7 cellular contexts compared by ENCODE assay signal in the genomic region with DNA sequence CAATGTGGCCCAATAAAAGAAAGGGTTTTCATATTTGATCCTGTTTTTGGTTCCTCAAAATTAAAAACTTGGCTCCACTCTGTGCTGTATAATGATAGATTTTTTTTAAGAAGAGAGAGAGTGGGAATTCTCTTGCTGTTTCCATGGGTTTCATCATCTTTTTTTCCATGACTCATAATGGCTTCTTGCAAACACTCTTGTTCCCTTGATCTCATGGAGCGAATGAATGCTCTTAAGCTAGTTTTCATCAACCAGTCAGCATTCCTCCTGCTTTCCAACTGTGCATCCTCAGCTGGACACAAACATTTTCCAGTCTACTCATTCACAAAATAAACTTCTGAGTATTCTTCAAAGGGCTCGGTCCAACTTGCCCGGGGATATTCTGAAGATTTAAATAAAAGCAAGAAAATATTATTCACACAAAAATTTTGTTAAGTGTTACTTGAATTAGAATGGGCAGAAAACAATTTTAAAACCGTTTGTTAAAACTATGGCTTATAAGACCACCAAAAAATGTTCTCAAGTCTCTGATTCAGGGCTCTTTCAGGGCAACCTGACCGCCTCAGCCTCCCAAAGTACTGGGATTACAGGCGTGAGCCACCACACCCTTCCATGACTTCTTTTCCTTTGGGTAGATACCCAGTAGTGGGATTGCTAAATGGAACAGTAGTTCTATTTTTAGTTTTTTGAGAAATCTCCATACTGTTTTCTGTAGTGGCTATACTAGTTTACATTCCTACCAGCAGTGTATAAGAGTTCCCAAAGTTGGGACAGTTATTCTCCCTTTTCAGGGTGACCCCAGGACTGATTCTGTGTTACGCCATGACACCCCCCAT.
DNase-seq lines count a peak whose midpoint lies in the region; ATAC-seq and TF ChIP-seq lines count a peak whose summit lies in the region.

No MANE protein-coding gene starts in this region.

- H3K27me3 Mint-ChIP-seq in GM23338 (ENCODE audit: insufficient read depth, low read depth, poor library complexity), result no peaks in the 10 kb centered on the region

- POLR2A ChIA-PET in SK-N-SH (lab: Yijun Ruan, JAX), result no interaction called here

- H4K20me1 ChIP-seq in GM23338 (replicated peaks; ENCODE audit: insufficient read depth) (no peaks in the 10 kb centered on the region), SK-N-SH (ENCODE audit: insufficient read depth) (no peaks in the 10 kb centered on the region)

- H3K9ac ChIP-seq in SK-N-SH, result 0 out of 2 replicates have a peak overlapping the region, but pooled peaks have one; percentile 13

- no peaks in the 10 kb centered on the region for H3K27me3 ChIP-seq in GM23338 (ENCODE audit: insufficient read depth)
- H3K27me3 ChIP-seq in SK-N-SH (ENCODE audit: insufficient read depth), result no peaks in the 10 kb centered on the region

- H3K4me1 ChIP-seq in GM23338 (ENCODE audit: insufficient read depth) (no peaks in the 10 kb centered on the region; the same call in 1 of the 2 replicates), SK-N-SH (ENCODE audit: control insufficient read depth in 1 of 2, insufficient read depth in 2 of 2, low read depth in 1 of 2, low read length in 1 of 2) (0 out of 4 replicates have a peak, but pooled peaks cover 0 to 4% of the 10 kb centered on the region in 2 experiments)

- H2AFZ ChIP-seq in GM23338, result no peak overlapping the region
- peak overlapping the region; percentile 66 for H2AFZ ChIP-seq in SK-N-SH (ENCODE audit: low read depth)

- DNase-seq in GM23338 (ENCODE audit: low spot score) (no peak), SK-N-SH (no peak), fibroblast of the conjunctiva (ENCODE audit: low read depth) (peak; percentile 98), renal cortical epithelial cell (ENCODE audit: low read depth) (peak; percentile 96), NCI-H345 treated with DMSO at 0.1 percent for 48 hours (lab: John Stamatoyannopoulos, UW; ENCODE audit: unreplicated experiment) (no peak)

- H3K27ac ChIP-seq in GM23338 (ENCODE audit: low read depth) (no peak overlapping the region), SK-N-SH (ENCODE audit: low read depth in 2 of 2, low read length in 1 of 2) (peak overlapping the region in 1 of 2 experiments; percentile 90; a peak in 2 of 4 replicates)

- no peak; a peak in 1 of 4 replicates for TF ChIP-seq EP300 in SK-N-SH (IDR thresholded peaks at IDR 0.05; ENCODE audit: borderline replicate concordance in 1 of 2, low read depth in 1 of 2, low read length in 1 of 2)

- no peaks in the 10 kb centered on the region for H3K36me3 Mint-ChIP-seq in GM23338 (ENCODE audit: low read depth)

- H3K9me3 Mint-ChIP-seq in GM23338, result no peaks in the 10 kb centered on the region

- WGBS in SK-N-SH (ENCODE audit: low lambda C conversion rate), result 79% methylated on average over 7 of the region's 7 CpGs

- no peak overlapping the region for H3K4me3 Mint-ChIP-seq in GM23338

- H3F3A ChIP-seq in GM23338 (replicated peaks; ENCODE audit: low read depth), result no peaks in the 10 kb centered on the region
- H3F3A ChIP-seq in SK-N-SH (replicated peaks; ENCODE audit: insufficient read depth), result no peaks in the 10 kb centered on the region

- H3K4me1 Mint-ChIP-seq in GM23338, result no peaks in the 10 kb centered on the region

- no peak overlapping the region for H3K4me2 ChIP-seq in GM23338
- H3K4me2 ChIP-seq in SK-N-SH, result no peak overlapping the region

- CTCF ChIA-PET in SK-N-SH (lab: Yijun Ruan, JAX), result no interaction called here

- H3K9me2 ChIP-seq in GM23338 (ENCODE audit: insufficient read depth) (peaks cover 10% of the 10 kb centered on the region), SK-N-SH (no peaks in the 10 kb centered on the region)

- TF ChIP-seq CTCF in GM23338 (conservative IDR thresholded peaks at IDR 0.05; ENCODE audit: low read depth in 2 of 2) (no peak), SK-N-SH (IDR thresholded peaks at IDR 0.05) (0 out of 2 replicates have a peak, but pooled peaks have one; percentile 17)

- no peaks in the 10 kb centered on the region for H3K79me2 ChIP-seq in GM23338 (replicated peaks; ENCODE audit: insufficient read depth)
- no peaks in the 10 kb centered on the region for H3K79me2 ChIP-seq in SK-N-SH (ENCODE audit: insufficient read depth)

- TF ChIP-seq RAD21 in SK-N-SH (IDR thresholded peaks at IDR 0.05; ENCODE audit: low read length), result no peak

- H3K9me3 ChIP-seq in SK-N-SH, result no peaks in the 10 kb centered on the region

- 0 out of 2 replicates have a peak overlapping the region, but pooled peaks have one; percentile 83 for H3K27ac Mint-ChIP-seq in GM23338

- H3K4me3 ChIP-seq in GM23338 (no peak overlapping the region), SK-N-SH (ENCODE audit: low read depth in 2 of 2, low read length in 1 of 2) (no peak overlapping the region)

- no peaks in the 10 kb centered on the region for H3K36me3 ChIP-seq in GM23338 (ENCODE audit: insufficient read depth)
- no peaks in the 10 kb centered on the region for H3K36me3 ChIP-seq in SK-N-SH (replicated peaks in 1 of 2; ENCODE audit: control insufficient read depth in 1 of 2, insufficient read depth in 2 of 2, low read length in 1 of 2)

- no peak for ATAC-seq in GM23338
- ATAC-seq in HG03354 (IDR thresholded peaks at IDR 0.05; ENCODE audit: poor library complexity, severe bottlenecking, unreplicated experiment), result no peak
- ATAC-seq in GM21619 (IDR thresholded peaks at IDR 0.05; ENCODE audit: unreplicated experiment), result no peak

TF ChIP-seq in GM23338, 12 proteins besides CTCF, POLR2A, EP300 and RAD21 (continues in another document):
- TF ChIP-seq EZH2phosphoT487 (IDR thresholded peaks at IDR 0.05; ENCODE audit: unreplicated experiment) (no peak), ZNF331 (CRISPR knock-in tag; IDR thresholded peaks at IDR 0.05; ENCODE audit: low read depth) (no peak), EZH2 (IDR thresholded peaks at IDR 0.05; ENCODE audit: low read depth, unreplicated experiment) (no peak), POLR2AphosphoS5 (IDR thresholded peaks at IDR 0.05; ENCODE audit: low read depth) (no peak), CREB1 (CRISPR knock-in tag; IDR thresholded peaks at IDR 0.05; ENCODE audit: low read depth) (no peak), NANOG (IDR thresholded peaks at IDR 0.05; ENCODE audit: borderline replicate concordance) (no peak)
- TF ChIP-seq, protein P1, sequence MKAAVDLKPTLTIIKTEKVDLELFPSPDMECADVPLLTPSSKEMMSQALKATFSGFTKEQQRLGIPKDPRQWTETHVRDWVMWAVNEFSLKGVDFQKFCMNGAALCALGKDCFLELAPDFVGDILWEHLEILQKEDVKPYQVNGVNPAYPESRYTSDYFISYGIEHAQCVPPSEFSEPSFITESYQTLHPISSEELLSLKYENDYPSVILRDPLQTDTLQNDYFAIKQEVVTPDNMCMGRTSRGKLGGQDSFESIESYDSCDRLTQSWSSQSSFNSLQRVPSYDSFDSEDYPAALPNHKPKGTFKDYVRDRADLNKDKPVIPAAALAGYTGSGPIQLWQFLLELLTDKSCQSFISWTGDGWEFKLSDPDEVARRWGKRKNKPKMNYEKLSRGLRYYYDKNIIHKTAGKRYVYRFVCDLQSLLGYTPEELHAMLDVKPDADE (IDR thresholded peaks at IDR 0.05), result no peak

TF ChIP-seq in SK-N-SH, 30 proteins besides CTCF, POLR2A, EP300 and RAD21 (continues in another document):
- no peak for TF ChIP-seq MXI1 (IDR thresholded peaks at IDR 0.05; ENCODE audit: low read depth, low read length)
- TF ChIP-seq, protein P2, sequence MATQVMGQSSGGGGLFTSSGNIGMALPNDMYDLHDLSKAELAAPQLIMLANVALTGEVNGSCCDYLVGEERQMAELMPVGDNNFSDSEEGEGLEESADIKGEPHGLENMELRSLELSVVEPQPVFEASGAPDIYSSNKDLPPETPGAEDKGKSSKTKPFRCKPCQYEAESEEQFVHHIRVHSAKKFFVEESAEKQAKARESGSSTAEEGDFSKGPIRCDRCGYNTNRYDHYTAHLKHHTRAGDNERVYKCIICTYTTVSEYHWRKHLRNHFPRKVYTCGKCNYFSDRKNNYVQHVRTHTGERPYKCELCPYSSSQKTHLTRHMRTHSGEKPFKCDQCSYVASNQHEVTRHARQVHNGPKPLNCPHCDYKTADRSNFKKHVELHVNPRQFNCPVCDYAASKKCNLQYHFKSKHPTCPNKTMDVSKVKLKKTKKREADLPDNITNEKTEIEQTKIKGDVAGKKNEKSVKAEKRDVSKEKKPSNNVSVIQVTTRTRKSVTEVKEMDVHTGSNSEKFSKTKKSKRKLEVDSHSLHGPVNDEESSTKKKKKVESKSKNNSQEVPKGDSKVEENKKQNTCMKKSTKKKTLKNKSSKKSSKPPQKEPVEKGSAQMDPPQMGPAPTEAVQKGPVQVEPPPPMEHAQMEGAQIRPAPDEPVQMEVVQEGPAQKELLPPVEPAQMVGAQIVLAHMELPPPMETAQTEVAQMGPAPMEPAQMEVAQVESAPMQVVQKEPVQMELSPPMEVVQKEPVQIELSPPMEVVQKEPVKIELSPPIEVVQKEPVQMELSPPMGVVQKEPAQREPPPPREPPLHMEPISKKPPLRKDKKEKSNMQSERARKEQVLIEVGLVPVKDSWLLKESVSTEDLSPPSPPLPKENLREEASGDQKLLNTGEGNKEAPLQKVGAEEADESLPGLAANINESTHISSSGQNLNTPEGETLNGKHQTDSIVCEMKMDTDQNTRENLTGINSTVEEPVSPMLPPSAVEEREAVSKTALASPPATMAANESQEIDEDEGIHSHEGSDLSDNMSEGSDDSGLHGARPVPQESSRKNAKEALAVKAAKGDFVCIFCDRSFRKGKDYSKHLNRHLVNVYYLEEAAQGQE (IDR thresholded peaks at IDR 0.05; ENCODE audit: low read depth, low read length), result no peak
- no peak for TF ChIP-seq FOXM1 (IDR thresholded peaks at IDR 0.05; ENCODE audit: low read depth)
- TF ChIP-seq SMC3 (IDR thresholded peaks at IDR 0.05; ENCODE audit: low read depth, low read length), result no peak
- TF ChIP-seq, protein P3, sequence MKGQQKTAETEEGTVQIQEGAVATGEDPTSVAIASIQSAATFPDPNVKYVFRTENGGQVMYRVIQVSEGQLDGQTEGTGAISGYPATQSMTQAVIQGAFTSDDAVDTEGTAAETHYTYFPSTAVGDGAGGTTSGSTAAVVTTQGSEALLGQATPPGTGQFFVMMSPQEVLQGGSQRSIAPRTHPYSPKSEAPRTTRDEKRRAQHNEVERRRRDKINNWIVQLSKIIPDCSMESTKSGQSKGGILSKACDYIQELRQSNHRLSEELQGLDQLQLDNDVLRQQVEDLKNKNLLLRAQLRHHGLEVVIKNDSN (IDR thresholded peaks at IDR 0.05; ENCODE audit: borderline replicate concordance, low read depth), result no peak
- TF ChIP-seq FOXJ3 (CRISPR knock-in tag; IDR thresholded peaks at IDR 0.05), result no peak
- TF ChIP-seq NRF1 (IDR thresholded peaks at IDR 0.05; ENCODE audit: low read depth, low read length), result no peak
- TF ChIP-seq CHD2 (IDR thresholded peaks at IDR 0.05; ENCODE audit: low read length, partially characterized antibody), result no peak
- TF ChIP-seq EZH2phosphoT487 (IDR thresholded peaks at IDR 0.05; ENCODE audit: borderline replicate concordance, low read depth), result no peak
- no peak for TF ChIP-seq ELF1 (IDR thresholded peaks at IDR 0.05)
- TF ChIP-seq TAF1 (IDR thresholded peaks at IDR 0.05; ENCODE audit: borderline replicate concordance, low read depth, low read length), result no peak
- peak; percentile 55; the same call in 1 of the 2 replicates for TF ChIP-seq YY1 (IDR thresholded peaks at IDR 0.05; ENCODE audit: low read depth)
- TF ChIP-seq FOSL2 (IDR thresholded peaks at IDR 0.05; ENCODE audit: borderline replicate concordance, low read depth), result peak; percentile 56; the same call in 1 of the 2 replicates

Comparison
In these comparisons a context has a peak if more than half of its experiments do, and no peak if none do; other contexts are left out.
1. DNase-seq: peak in fibroblast of the conjunctiva (single experiment) and renal cortical epithelial cell (single experiment); none in GM23338 (single experiment), SK-N-SH (single experiment) and NCI-H345 treated with DMSO at 0.1 percent for 48 hours (single experiment).